1 cellular context compared by ENCODE assay signal in the genomic region with DNA sequence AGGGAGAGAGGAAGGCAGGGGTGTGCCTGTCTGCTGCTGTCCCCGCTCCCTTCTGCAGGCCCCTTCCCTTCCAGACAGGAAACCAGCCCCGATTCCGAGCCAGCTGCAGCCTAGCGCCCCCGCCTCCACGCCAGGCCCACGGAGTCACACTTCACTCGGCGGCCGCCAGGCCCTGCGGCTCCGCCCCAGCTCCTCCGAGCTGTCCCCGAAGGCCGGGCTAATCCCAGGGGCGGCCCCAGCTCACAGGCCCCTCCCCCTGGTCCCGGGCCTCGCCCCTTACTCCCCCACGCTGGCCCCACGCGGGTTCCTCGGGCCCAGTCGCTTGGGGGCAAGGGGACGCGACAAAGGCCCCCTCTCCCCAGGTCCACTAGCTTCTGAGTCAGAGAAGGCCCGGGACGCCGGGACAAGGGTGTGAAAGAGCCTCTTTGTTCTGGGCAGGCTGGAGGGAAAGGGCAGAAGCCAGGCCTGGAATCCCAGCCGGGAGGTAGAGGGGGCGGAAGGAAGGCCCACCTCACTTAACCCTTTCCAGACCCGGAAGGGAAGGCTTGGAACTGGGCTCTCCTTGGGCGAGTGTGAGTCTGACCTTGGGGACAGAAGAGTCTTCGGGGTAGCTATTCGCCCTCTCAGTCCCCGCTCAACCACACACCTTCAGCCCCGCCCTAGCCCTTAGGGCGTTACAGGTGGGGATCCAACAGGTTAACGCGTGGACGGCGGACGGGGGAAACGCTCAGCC.
TF ChIP-seq lines count a peak whose summit lies in the region.

No MANE protein-coding gene starts in this region.

TF ChIP-seq in HepG2, 621 proteins besides CTCF, POLR2A, EP300 and RAD21 (continued from another document and continues in another):
- TF ChIP-seq, protein P1, sequence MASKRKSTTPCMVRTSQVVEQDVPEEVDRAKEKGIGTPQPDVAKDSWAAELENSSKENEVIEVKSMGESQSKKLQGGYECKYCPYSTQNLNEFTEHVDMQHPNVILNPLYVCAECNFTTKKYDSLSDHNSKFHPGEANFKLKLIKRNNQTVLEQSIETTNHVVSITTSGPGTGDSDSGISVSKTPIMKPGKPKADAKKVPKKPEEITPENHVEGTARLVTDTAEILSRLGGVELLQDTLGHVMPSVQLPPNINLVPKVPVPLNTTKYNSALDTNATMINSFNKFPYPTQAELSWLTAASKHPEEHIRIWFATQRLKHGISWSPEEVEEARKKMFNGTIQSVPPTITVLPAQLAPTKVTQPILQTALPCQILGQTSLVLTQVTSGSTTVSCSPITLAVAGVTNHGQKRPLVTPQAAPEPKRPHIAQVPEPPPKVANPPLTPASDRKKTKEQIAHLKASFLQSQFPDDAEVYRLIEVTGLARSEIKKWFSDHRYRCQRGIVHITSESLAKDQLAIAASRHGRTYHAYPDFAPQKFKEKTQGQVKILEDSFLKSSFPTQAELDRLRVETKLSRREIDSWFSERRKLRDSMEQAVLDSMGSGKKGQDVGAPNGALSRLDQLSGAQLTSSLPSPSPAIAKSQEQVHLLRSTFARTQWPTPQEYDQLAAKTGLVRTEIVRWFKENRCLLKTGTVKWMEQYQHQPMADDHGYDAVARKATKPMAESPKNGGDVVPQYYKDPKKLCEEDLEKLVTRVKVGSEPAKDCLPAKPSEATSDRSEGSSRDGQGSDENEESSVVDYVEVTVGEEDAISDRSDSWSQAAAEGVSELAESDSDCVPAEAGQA (IDR thresholded peaks at IDR 0.05; ENCODE audit: low read depth), result no peak
- TF ChIP-seq, protein P1 (CRISPR knock-in tag; IDR thresholded peaks at IDR 0.05; ENCODE audit: borderline replicate concordance), result no peak; the same call in 1 of the 2 replicates
- TF ChIP-seq MAZ (IDR thresholded peaks at IDR 0.05; ENCODE audit: borderline replicate concordance, low read depth, low read length) (peak; percentile 77; the same call in 1 of the 2 replicates), MAZ (CRISPR knock-in tag; IDR thresholded peaks at IDR 0.05; ENCODE audit: low read depth) (no peak; the same call in none of the 2 replicates), YEATS2 (CRISPR knock-in tag; IDR thresholded peaks at IDR 0.05; ENCODE audit: borderline replicate concordance) (peak; percentile 83; the same call in 1 of the 2 replicates), ZNF556 (CRISPR knock-in tag; IDR thresholded peaks at IDR 0.05; ENCODE audit: borderline replicate concordance) (peak; percentile 67; the same call in 1 of the 2 replicates), JUNB (CRISPR knock-in tag; IDR thresholded peaks at IDR 0.05; ENCODE audit: borderline replicate concordance) (no peak), ZNF7 (CRISPR knock-in tag; IDR thresholded peaks at IDR 0.05) (no peak), ELF3 (CRISPR knock-in tag; IDR thresholded peaks at IDR 0.05) (peak; percentile 94), ZFP62 (CRISPR knock-in tag; IDR thresholded peaks at IDR 0.05) (no peak), ZNF260 (CRISPR knock-in tag; IDR thresholded peaks at IDR 0.05; ENCODE audit: borderline replicate concordance, low read depth) (no peak), NCOA1 (CRISPR knock-in tag; IDR thresholded peaks at IDR 0.05) (peak; percentile 94), ZNF383 (CRISPR knock-in tag; IDR thresholded peaks at IDR 0.05; ENCODE audit: borderline replicate concordance) (peak; percentile 54; the same call in 1 of the 2 replicates), FOXC1 (CRISPR knock-in tag; IDR thresholded peaks at IDR 0.05; ENCODE audit: borderline replicate concordance) (peak; percentile 38; the same call in 1 of the 2 replicates), TCF7 (IDR thresholded peaks at IDR 0.05; ENCODE audit: low read depth) (peak; percentile 4; the same call in 1 of the 2 replicates), MZF1 (CRISPR knock-in tag; IDR thresholded peaks at IDR 0.05; ENCODE audit: borderline replicate concordance) (0 out of 2 replicates have a peak, but pooled peaks have one; percentile 41)
- TF ChIP-seq, protein P2, sequence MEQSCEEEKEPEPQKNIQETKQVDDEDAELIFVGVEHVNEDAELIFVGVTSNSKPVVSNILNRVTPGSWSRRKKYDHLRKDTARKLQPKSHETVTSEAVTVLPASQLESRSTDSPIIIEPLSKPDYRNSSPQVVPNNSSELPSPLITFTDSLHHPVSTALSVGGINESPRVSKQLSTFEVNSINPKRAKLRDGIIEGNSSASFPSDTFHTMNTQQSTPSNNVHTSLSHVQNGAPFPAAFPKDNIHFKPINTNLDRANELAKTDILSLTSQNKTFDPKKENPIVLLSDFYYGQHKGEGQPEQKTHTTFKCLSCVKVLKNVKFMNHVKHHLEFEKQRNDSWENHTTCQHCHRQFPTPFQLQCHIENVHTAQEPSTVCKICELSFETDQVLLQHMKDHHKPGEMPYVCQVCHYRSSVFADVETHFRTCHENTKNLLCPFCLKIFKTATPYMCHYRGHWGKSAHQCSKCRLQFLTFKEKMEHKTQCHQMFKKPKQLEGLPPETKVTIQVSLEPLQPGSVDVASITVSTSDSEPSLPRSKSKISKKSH (CRISPR knock-in tag; IDR thresholded peaks at IDR 0.05; ENCODE audit: borderline replicate concordance), result peak; percentile 56
- TF ChIP-seq, protein P3, sequence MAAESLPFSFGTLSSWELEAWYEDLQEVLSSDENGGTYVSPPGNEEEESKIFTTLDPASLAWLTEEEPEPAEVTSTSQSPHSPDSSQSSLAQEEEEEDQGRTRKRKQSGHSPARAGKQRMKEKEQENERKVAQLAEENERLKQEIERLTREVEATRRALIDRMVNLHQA (CRISPR knock-in tag; IDR thresholded peaks at IDR 0.05), result no peak
- TF ChIP-seq, protein P4, sequence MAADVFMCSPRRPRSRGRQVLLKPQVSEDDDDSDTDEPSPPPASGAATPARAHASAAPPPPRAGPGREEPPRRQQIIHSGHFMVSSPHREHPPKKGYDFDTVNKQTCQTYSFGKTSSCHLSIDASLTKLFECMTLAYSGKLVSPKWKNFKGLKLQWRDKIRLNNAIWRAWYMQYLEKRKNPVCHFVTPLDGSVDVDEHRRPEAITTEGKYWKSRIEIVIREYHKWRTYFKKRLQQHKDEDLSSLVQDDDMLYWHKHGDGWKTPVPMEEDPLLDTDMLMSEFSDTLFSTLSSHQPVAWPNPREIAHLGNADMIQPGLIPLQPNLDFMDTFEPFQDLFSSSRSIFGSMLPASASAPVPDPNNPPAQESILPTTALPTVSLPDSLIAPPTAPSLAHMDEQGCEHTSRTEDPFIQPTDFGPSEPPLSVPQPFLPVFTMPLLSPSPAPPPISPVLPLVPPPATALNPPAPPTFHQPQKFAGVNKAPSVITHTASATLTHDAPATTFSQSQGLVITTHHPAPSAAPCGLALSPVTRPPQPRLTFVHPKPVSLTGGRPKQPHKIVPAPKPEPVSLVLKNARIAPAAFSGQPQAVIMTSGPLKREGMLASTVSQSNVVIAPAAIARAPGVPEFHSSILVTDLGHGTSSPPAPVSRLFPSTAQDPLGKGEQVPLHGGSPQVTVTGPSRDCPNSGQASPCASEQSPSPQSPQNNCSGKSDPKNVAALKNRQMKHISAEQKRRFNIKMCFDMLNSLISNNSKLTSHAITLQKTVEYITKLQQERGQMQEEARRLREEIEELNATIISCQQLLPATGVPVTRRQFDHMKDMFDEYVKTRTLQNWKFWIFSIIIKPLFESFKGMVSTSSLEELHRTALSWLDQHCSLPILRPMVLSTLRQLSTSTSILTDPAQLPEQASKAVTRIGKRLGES (CRISPR knock-in tag; IDR thresholded peaks at IDR 0.05; ENCODE audit: borderline replicate concordance), result peak; percentile 85; the same call in 1 of the 2 replicates
- TF ChIP-seq, protein P5, sequence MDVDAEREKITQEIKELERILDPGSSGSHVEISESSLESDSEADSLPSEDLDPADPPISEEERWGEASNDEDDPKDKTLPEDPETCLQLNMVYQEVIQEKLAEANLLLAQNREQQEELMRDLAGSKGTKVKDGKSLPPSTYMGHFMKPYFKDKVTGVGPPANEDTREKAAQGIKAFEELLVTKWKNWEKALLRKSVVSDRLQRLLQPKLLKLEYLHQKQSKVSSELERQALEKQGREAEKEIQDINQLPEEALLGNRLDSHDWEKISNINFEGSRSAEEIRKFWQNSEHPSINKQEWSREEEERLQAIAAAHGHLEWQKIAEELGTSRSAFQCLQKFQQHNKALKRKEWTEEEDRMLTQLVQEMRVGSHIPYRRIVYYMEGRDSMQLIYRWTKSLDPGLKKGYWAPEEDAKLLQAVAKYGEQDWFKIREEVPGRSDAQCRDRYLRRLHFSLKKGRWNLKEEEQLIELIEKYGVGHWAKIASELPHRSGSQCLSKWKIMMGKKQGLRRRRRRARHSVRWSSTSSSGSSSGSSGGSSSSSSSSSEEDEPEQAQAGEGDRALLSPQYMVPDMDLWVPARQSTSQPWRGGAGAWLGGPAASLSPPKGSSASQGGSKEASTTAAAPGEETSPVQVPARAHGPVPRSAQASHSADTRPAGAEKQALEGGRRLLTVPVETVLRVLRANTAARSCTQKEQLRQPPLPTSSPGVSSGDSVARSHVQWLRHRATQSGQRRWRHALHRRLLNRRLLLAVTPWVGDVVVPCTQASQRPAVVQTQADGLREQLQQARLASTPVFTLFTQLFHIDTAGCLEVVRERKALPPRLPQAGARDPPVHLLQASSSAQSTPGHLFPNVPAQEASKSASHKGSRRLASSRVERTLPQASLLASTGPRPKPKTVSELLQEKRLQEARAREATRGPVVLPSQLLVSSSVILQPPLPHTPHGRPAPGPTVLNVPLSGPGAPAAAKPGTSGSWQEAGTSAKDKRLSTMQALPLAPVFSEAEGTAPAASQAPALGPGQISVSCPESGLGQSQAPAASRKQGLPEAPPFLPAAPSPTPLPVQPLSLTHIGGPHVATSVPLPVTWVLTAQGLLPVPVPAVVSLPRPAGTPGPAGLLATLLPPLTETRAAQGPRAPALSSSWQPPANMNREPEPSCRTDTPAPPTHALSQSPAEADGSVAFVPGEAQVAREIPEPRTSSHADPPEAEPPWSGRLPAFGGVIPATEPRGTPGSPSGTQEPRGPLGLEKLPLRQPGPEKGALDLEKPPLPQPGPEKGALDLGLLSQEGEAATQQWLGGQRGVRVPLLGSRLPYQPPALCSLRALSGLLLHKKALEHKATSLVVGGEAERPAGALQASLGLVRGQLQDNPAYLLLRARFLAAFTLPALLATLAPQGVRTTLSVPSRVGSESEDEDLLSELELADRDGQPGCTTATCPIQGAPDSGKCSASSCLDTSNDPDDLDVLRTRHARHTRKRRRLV (CRISPR knock-in tag; IDR thresholded peaks at IDR 0.05), result peak; percentile 84; the same call in 1 of the 2 replicates
- TF ChIP-seq, protein P6, sequence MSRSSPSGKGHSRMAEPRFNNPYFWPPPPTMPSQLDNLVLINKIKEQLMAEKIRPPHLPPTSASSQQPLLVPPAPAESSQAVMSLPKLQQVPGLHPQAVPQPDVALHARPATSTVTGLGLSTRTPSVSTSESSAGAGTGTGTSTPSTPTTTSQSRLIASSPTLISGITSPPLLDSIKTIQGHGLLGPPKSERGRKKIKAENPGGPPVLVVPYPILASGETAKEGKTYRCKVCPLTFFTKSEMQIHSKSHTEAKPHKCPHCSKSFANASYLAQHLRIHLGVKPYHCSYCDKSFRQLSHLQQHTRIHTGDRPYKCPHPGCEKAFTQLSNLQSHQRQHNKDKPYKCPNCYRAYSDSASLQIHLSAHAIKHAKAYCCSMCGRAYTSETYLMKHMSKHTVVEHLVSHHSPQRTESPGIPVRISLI (CRISPR knock-in tag; IDR thresholded peaks at IDR 0.05; ENCODE audit: borderline replicate concordance), result peak; percentile 53; the same call in 1 of the 2 replicates
- TF ChIP-seq, protein P7, sequence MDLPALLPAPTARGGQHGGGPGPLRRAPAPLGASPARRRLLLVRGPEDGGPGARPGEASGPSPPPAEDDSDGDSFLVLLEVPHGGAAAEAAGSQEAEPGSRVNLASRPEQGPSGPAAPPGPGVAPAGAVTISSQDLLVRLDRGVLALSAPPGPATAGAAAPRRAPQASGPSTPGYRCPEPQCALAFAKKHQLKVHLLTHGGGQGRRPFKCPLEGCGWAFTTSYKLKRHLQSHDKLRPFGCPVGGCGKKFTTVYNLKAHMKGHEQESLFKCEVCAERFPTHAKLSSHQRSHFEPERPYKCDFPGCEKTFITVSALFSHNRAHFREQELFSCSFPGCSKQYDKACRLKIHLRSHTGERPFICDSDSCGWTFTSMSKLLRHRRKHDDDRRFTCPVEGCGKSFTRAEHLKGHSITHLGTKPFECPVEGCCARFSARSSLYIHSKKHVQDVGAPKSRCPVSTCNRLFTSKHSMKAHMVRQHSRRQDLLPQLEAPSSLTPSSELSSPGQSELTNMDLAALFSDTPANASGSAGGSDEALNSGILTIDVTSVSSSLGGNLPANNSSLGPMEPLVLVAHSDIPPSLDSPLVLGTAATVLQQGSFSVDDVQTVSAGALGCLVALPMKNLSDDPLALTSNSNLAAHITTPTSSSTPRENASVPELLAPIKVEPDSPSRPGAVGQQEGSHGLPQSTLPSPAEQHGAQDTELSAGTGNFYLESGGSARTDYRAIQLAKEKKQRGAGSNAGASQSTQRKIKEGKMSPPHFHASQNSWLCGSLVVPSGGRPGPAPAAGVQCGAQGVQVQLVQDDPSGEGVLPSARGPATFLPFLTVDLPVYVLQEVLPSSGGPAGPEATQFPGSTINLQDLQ (CRISPR knock-in tag; IDR thresholded peaks at IDR 0.05), result 0 out of 2 replicates have a peak, but pooled peaks have one; percentile 18
- TF ChIP-seq, protein P8, sequence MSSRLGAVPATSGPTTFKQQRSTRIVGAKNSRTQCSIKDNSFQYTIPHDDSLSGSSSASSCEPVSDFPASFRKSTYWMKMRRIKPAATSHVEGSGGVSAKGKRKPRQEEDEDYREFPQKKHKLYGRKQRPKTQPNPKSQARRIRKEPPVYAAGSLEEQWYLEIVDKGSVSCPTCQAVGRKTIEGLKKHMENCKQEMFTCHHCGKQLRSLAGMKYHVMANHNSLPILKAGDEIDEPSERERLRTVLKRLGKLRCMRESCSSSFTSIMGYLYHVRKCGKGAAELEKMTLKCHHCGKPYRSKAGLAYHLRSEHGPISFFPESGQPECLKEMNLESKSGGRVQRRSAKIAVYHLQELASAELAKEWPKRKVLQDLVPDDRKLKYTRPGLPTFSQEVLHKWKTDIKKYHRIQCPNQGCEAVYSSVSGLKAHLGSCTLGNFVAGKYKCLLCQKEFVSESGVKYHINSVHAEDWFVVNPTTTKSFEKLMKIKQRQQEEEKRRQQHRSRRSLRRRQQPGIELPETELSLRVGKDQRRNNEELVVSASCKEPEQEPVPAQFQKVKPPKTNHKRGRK (CRISPR knock-in tag; IDR thresholded peaks at IDR 0.05), result no peak
